Comparison of ENCODE assay signal across 8 cellular contexts in genomic region chr22:41092847-41093371, GRCh38. TPM values are rescaled to one million over a fixed set of nuclear protein-coding genes. Genes with fewer than 3 reads are reported as not detected.
DNase-seq lines count a peak whose midpoint lies in the region; ATAC-seq and TF ChIP-seq lines count a peak whose summit lies in the region.

No MANE protein-coding gene starts in this region.

- no peak for ATAC-seq in lung (ENCODE audit: insufficient read depth, low FRiP score)

- peaks cover 24% of the 10 kb centered on the region; the same call in 1 of the 2 replicates for H3F3A ChIP-seq in SU-DHL-6 (ENCODE audit: insufficient read depth)

- H3K36me3 ChIP-seq in SU-DHL-6 (ENCODE audit: low read length) (peaks cover 6% of the 10 kb centered on the region), lung (ENCODE audit: control insufficient read depth in 2 of 2, insufficient read depth in 2 of 2, low read length in 2 of 2) (peaks cover 0 to 1% of the 10 kb centered on the region in 2 donors), thymus (ENCODE audit: control insufficient read depth, insufficient read depth) (peaks cover 4% of the 10 kb centered on the region)

- H3K4me1 ChIP-seq in lung (ENCODE audit: control insufficient read depth in 2 of 2, insufficient read depth in 2 of 2, low read length in 2 of 2), result peaks cover 3 to 6% of the 10 kb centered on the region in 2 donors
- peaks cover 9% of the 10 kb centered on the region for H3K4me1 ChIP-seq in thymus (ENCODE audit: control insufficient read depth, insufficient read depth, low read length)

- H2AFZ ChIP-seq in SU-DHL-6 (ENCODE audit: low read depth, low read length, severe bottlenecking), result no peak overlapping the region

- peak overlapping the region; percentile 92 for H3K4me3 ChIP-seq in SU-DHL-6 (ENCODE audit: insufficient read depth, low read length, poor library complexity, severe bottlenecking)
- H3K4me3 ChIP-seq in lung, result peak overlapping the region; percentile 99
- H3K4me3 ChIP-seq in thymus (ENCODE audit: low read length), result peak overlapping the region; percentile 100

- DNase-seq in DMS79 treated with DMSO at 0.1 percent for 48 hours (lab: John Stamatoyannopoulos, UW), result peak; percentile 4
- DNase-seq in DMS79 (lab: John Stamatoyannopoulos, UW), result no peak
- DNase-seq in HT1080 (ENCODE audit: low read depth), result peak; percentile 32
- DNase-seq in ecto neural progenitor cell (ENCODE audit: low spot score), result peak; percentile 54
- peak; percentile 38 for DNase-seq in lung (ENCODE audit: low spot score)
- DNase-seq in NCI-H774 (lab: John Stamatoyannopoulos, UW), result no peak

- H3K9ac ChIP-seq in SU-DHL-6 (ENCODE audit: low read length), result peak overlapping the region; percentile 93

- peaks cover 25% of the 10 kb centered on the region for H4K20me1 ChIP-seq in SU-DHL-6 (ENCODE audit: low read depth, low read length)

- TF ChIP-seq CTCF in SU-DHL-6 (IDR thresholded peaks at IDR 0.05; ENCODE audit: insufficient read depth, low read length, poor library complexity, severe bottlenecking) (no peak), lung (IDR thresholded peaks at IDR 0.05; ENCODE audit: control extremely low read depth, extremely low read depth) (no peak)

- 0% methylated on average over 31 of the region's 31 CpGs for WGBS in lung, 2 donors
- under 1% methylated on average over 31 of the region's 31 CpGs for WGBS in thymus

- peak overlapping the region; percentile 66 for H3K4me2 ChIP-seq in SU-DHL-6 (ENCODE audit: low read depth, low read length, poor library complexity, severe bottlenecking)

- H3K9me2 ChIP-seq in SU-DHL-6 (replicated peaks; ENCODE audit: insufficient read depth, low read length), result no peaks in the 10 kb centered on the region

- peak overlapping the region; percentile 94 for H3K27ac ChIP-seq in SU-DHL-6 (ENCODE audit: low read depth, low read length)
- H3K27ac ChIP-seq in lung (ENCODE audit: low read depth in 1 of 2, low read length in 1 of 2), result peak overlapping the region; percentile 96 to 100
- H3K27ac ChIP-seq in thymus (ENCODE audit: low read depth), result peak overlapping the region; percentile 100

- no peaks in the 10 kb centered on the region for H3K27me3 ChIP-seq in SU-DHL-6 (ENCODE audit: low read length)
- no peaks in the 10 kb centered on the region for H3K27me3 ChIP-seq in lung (ENCODE audit: control insufficient read depth, insufficient read depth)
- no peaks in the 10 kb centered on the region for H3K27me3 ChIP-seq in thymus (ENCODE audit: control insufficient read depth, insufficient read depth)

- H3K79me2 ChIP-seq in SU-DHL-6 (ENCODE audit: insufficient read depth, low read length), result peaks cover 56% of the 10 kb centered on the region

- no peaks in the 10 kb centered on the region for H3K9me3 ChIP-seq in SU-DHL-6 (ENCODE audit: insufficient read depth, low read length)
- no peaks in the 10 kb centered on the region for H3K9me3 ChIP-seq in lung (ENCODE audit: control insufficient read depth in 2 of 2, insufficient read depth in 1 of 2, low read length in 1 of 2)
- H3K9me3 ChIP-seq in thymus (ENCODE audit: control insufficient read depth), result no peaks in the 10 kb centered on the region

RNA-seq across cellular contexts. Expression of gene EP300, which starts 0.5 kb away (rescaled TPM):
- total RNA-seq in HT1080 (2014; rRNA removed; shearing (Covaris generic)), result 20.9 and 21.0 TPM in 2 replicates
- 10.9 and 12.6 TPM in 2 replicates for polyA plus RNA-seq in HT1080 (2015; cell fraction: cytosol; rRNA removed)
- polyA plus RNA-seq in HT1080 (2015; cell fraction: nucleus; rRNA removed), result 36.5 and 45.1 TPM in 2 replicates
- 100 to 1,000 TPM in 1 of 2 donors, 10 to 100 TPM in 1; 67.1 to 177 TPM for total RNA-seq in lung
- polyA plus RNA-seq in lung (10 to 100 TPM; 14.9 to 21.7 TPM), thymus (11.1 TPM)

Comparison
In these comparisons a context has a peak if more than half of its experiments do, and no peak if none do; other contexts are left out.
1. DNase-seq: peak in DMS79 treated with DMSO at 0.1 percent for 48 hours (single experiment), HT1080 (single experiment), ecto neural progenitor cell (single experiment) and lung (single experiment); none in DMS79 (single experiment) and NCI-H774 (single experiment).
2. Peak in every context shown above with its lines, with median percentiles within 50 percentile points of each other: H3K27ac ChIP-seq and H3K4me3 ChIP-seq.